Comparison of ENCODE assay signal across 8 cellular contexts in the genomic region with DNA sequence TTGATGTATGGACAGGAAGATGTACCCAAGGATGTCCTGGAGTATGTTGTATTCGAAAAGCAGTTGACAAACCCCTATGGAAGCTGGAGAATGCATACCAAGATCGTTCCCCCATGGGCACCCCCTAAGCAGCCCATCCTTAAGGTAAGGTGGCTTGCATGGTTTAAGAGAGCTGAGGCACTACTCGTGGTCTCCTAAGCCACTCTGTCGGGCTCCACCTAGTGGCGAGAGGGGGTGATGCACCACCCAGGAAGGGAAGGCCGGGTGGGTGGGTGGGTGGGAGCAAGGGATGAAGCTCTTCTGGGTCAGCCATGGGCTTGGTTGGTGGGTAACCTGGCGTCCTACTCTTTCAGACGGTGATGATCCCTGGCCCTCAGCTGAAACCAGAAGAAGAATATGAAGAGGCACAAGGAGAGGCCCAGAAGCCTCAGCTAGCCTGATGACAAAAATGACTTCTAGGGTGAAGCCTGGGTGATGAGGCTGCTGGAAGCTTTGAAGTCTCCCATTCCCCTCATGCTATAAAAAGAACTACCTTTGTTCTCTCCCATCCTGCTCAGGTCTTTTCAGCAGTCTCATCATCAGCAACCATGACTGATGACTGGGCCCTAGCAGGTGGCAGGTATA.
A peak's percentile ranks its signal among the peaks of the same experiment; 100 is the strongest.
DNase-seq lines count a peak whose midpoint lies in the region; ATAC-seq and TF ChIP-seq lines count a peak whose summit lies in the region.

No MANE protein-coding gene starts in this region.

- H3K36me3 ChIP-seq in DND-41 (ENCODE audit: insufficient read depth, low read length), result peaks cover 35% of the 10 kb centered on the region
- peaks cover 14% of the 10 kb centered on the region for H3K36me3 ChIP-seq in brain microvascular endothelial cell (replicated peaks)

- H3K4me3 ChIP-seq in DND-41 (ENCODE audit: low read depth in 1 of 2, low read length in 2 of 2) (no peak overlapping the region), brain microvascular endothelial cell (ENCODE audit: low read depth, low read length) (no peak overlapping the region)

- no peaks in the 10 kb centered on the region for H4K20me1 ChIP-seq in DND-41 (ENCODE audit: insufficient read depth, low read length)

- H3K4me1 ChIP-seq in DND-41 (ENCODE audit: insufficient read depth, low read length), result no peaks in the 10 kb centered on the region

- DNase-seq in DND-41, result peak; percentile 79
- peak; percentile 32 to 56 for DNase-seq in Kasumi-1 (lab: John Stamatoyannopoulos, UW)
- DNase-seq in brain microvascular endothelial cell, result peak; percentile 33
- DNase-seq in kidney glomerular epithelial cell (lab: John Stamatoyannopoulos, UW), result peak; percentile 20
- peak; percentile 38 to 66 (median 42) for DNase-seq in stimulated activated CD4-positive, alpha-beta T cell treated with anti-CD3 and anti-CD28 coated beads, TNF-alpha, amount 100 ng/mL, for 1 hour (ENCODE audit: low read depth in 3 of 3, low spot score in 1 of 3)

- no peaks in the 10 kb centered on the region for H3K27me3 ChIP-seq in DND-41 (ENCODE audit: insufficient read depth, low read length, poor library complexity)
- H3K27me3 ChIP-seq in brain microvascular endothelial cell (replicated peaks), result no peaks in the 10 kb centered on the region

- H3K27ac ChIP-seq in DND-41 (ENCODE audit: low read length), result no peak overlapping the region
- peak overlapping the region; percentile 47; the same call in 1 of the 2 replicates for H3K27ac ChIP-seq in VCaP
- H3K27ac ChIP-seq in brain microvascular endothelial cell, result no peak overlapping the region

- no peak overlapping the region for H2AFZ ChIP-seq in DND-41 (ENCODE audit: low read depth, low read length)

- peak; percentile 73 for TF ChIP-seq CTCF in DND-41 (IDR thresholded peaks at IDR 0.05; ENCODE audit: borderline replicate concordance, extremely low read depth, low read length, poor library complexity, severe bottlenecking)
- TF ChIP-seq CTCF in VCaP (conservative IDR thresholded peaks at IDR 0.05), result peak; percentile 95
- peak; percentile 74 for TF ChIP-seq CTCF in brain microvascular endothelial cell (IDR thresholded peaks at IDR 0.05; ENCODE audit: low read depth, low read length, missing control alignments)

- peak; percentile 94 for ATAC-seq in DND-41 (ENCODE audit: insufficient read depth, low read depth)
- ATAC-seq in GM19397 (IDR thresholded peaks at IDR 0.05; ENCODE audit: unreplicated experiment), result no peak
- no peak for ATAC-seq in HG02981 (IDR thresholded peaks at IDR 0.05; ENCODE audit: unreplicated experiment)

- H3K79me2 ChIP-seq in DND-41 (ENCODE audit: insufficient read depth, low read length), result no peaks in the 10 kb centered on the region

- no peak overlapping the region for H3K9ac ChIP-seq in DND-41 (ENCODE audit: low read depth, low read length)

- in situ Hi-C loops in brain microvascular endothelial cell (cut with HindIII; ENCODE audit: low pct_ligation_motif_present, low sequenced_read_pairs), result no loop called here

- H3K9me3 ChIP-seq in DND-41 (ENCODE audit: insufficient read depth, low read length, severe bottlenecking), result no peaks in the 10 kb centered on the region

- no peak overlapping the region for H3K4me2 ChIP-seq in DND-41 (ENCODE audit: insufficient read depth, low read length)

Comparison
In these comparisons a context has a peak if more than half of its experiments do, and no peak if none do; other contexts are left out.
1. DNase-seq: peak in every context shown above with its lines; median percentile 79 in DND-41; 44 in Kasumi-1; 42 in stimulated activated CD4-positive, alpha-beta T cell treated with anti-CD3 and anti-CD28 coated beads, TNF-alpha, amount 100 ng/mL, for 1 hour; 33 in brain microvascular endothelial cell; 20 in kidney glomerular epithelial cell.